In the genomic region with DNA sequence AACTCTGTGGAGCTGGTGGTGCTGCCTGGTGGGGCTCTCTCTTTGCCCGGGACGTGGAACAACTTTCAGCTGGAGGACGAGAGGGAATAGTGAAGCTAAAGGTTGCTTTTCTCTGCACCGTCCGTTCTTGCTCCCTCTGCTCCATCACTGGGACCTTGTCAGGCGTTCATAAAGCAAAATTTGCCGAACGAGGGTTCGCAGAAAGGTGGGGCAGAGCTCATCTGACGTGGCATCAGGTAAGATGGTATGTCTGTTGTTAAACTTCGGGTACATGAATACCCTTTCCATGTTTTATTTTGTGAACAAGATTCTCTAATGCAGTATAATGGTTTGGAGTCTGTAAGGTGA, we compare ENCODE assay signal across 8 cellular contexts. TPM values are rescaled to one million over a fixed set of nuclear protein-coding genes. Genes with fewer than 3 reads are reported as not detected.
DNase-seq lines count a peak whose midpoint lies in the region; ATAC-seq lines count a peak whose summit lies in the region.

No MANE protein-coding gene starts in this region.

- peak overlapping the region; percentile 29 to 81 (median 75) for H3K9ac ChIP-seq in subcutaneous abdominal adipose tissue (ENCODE audit: low read length in 5 of 5)

- no peaks in the 10 kb centered on the region for H3K9me3 ChIP-seq in subcutaneous abdominal adipose tissue (ENCODE audit: control insufficient read depth in 5 of 5, low read length in 5 of 5)

- peak; percentile 31 for DNase-seq in AG20443 (ENCODE audit: low spot score)
- peak; percentile 4 for DNase-seq in iris pigment epithelial cell (ENCODE audit: low read depth)
- no peak for DNase-seq in HT-29 (ENCODE audit: low spot score)
- DNase-seq in posterior cingulate gyrus, result no peak

- H3K4me3 ChIP-seq in subcutaneous abdominal adipose tissue (ENCODE audit: low read depth in 1 of 5, low read length in 5 of 5), result peak overlapping the region; percentile 85 to 98 (median 96)

- H3K27ac ChIP-seq in angular gyrus (ENCODE audit: low read depth, low read length) (peak overlapping the region; percentile 99), subcutaneous abdominal adipose tissue (ENCODE audit: low read depth, low read length) (peak overlapping the region; percentile 87)

- H3K27me3 ChIP-seq in subcutaneous abdominal adipose tissue (ENCODE audit: control insufficient read depth in 5 of 5, insufficient read depth in 4 of 5, low read length in 5 of 5), result no peaks in the 10 kb centered on the region

- H3K36me3 ChIP-seq in subcutaneous abdominal adipose tissue (ENCODE audit: control insufficient read depth in 5 of 5, insufficient read depth in 5 of 5, low read length in 5 of 5), result no peaks in the 10 kb centered on the region

- peak; percentile 7 for ATAC-seq in HG03103 (IDR thresholded peaks at IDR 0.05; ENCODE audit: low read depth, unreplicated experiment)
- ATAC-seq in GM21529 (IDR thresholded peaks at IDR 0.05; ENCODE audit: unreplicated experiment), result no peak

- H3K4me1 ChIP-seq in subcutaneous abdominal adipose tissue (ENCODE audit: control insufficient read depth in 5 of 5, insufficient read depth in 5 of 5, low read length in 5 of 5), result peaks cover 2 to 18% (median 16%) of the 10 kb centered on the region in 5 donors

- intact Hi-C loops in posterior cingulate gyrus (cut with DNase I), result loop anchor here (2.0 kb wide), 1 partner anchor 21 kb away; a partner anchor contains a TSS

RNA-seq across cellular contexts. Expression of a gene that starts 0.4 kb away (rescaled TPM):
- 0.57 and 3.8 TPM in 2 replicates for total RNA-seq in HT-29 (2014; rRNA removed; shearing (Covaris generic))

RNA-seq across cellular contexts. Expression of a gene that starts 20.6 kb away (rescaled TPM):
- 12.0 and 12.6 TPM in 2 replicates for total RNA-seq in HT-29 (2014; rRNA removed; shearing (Covaris generic))

Comparison
In these comparisons a context has a peak if more than half of its experiments do, and no peak if none do; other contexts are left out.
1. DNase-seq: peak in AG20443 (single experiment) and iris pigment epithelial cell (single experiment); none in HT-29 (single experiment) and posterior cingulate gyrus (0 of 10).